In the genomic region with DNA sequence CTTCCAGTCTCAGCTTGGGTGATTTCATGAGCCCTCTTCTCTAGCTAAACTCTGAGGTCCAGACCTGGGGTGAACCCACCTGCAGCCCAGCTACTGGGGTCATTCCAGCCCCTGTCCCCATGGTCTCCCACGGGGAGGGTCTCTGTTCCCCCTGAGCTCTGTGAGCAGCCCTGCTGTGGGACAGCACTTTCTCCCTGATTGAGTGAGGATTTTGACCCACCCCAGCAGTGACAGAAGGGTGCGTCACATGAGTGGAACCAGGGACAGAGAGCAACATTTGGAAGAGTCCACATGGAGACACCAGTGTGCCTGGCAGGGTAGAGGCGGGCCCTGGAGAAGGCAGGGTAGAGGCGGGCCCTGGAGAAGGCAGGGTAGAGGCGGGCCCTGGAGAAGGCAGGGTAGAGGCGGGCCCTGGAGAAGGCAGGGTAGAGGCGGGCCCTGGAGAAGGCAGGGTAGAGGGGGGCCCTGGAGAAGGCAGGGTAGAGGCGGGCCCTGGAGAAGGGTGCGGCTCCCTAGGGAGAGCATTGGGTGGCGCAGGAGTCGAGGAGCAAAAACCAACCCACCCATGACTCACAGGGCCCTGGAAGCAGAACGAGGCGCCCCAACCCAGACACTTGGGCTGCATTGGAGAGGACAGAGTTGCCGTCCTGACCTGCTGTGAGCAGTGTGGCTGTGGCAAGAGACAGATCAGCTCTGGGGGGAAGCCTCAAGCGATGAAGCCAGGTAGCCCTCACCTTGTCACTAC, we compare ENCODE assay signal across 1 cellular context.
TF ChIP-seq lines count a peak whose summit lies in the region.

No MANE protein-coding gene starts in this region.

TF ChIP-seq in K562, 482 proteins besides CTCF, POLR2A, EP300 and RAD21:
- no peak for TF ChIP-seq RBM39 (optimal IDR thresholded peaks at IDR 0.05; ENCODE audit: low read depth, low read length)
- no peak for TF ChIP-seq ILF3 (IDR thresholded peaks at IDR 0.05; ENCODE audit: borderline replicate concordance)
- no peak for TF ChIP-seq ZNF695 (CRISPR knock-in tag; IDR thresholded peaks at IDR 0.05)
- no peak for TF ChIP-seq ZNF764 (CRISPR knock-in tag; IDR thresholded peaks at IDR 0.05; ENCODE audit: low read depth)
- no peak for TF ChIP-seq STAT5A (IDR thresholded peaks at IDR 0.05; ENCODE audit: borderline replicate concordance, low read length)
- TF ChIP-seq, protein P1, sequence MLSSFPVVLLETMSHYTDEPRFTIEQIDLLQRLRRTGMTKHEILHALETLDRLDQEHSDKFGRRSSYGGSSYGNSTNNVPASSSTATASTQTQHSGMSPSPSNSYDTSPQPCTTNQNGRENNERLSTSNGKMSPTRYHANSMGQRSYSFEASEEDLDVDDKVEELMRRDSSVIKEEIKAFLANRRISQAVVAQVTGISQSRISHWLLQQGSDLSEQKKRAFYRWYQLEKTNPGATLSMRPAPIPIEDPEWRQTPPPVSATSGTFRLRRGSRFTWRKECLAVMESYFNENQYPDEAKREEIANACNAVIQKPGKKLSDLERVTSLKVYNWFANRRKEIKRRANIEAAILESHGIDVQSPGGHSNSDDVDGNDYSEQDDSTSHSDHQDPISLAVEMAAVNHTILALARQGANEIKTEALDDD (IDR thresholded peaks at IDR 0.05): no peak
- no peak for TF ChIP-seq ETS1 (conservative IDR thresholded peaks at IDR 0.05; ENCODE audit: control insufficient read depth, low read depth, low read length)
- TF ChIP-seq ZZZ3 (IDR thresholded peaks at IDR 0.05): no peak
- no peak for TF ChIP-seq BRF1 (IDR thresholded peaks at IDR 0.05; ENCODE audit: borderline replicate concordance, extremely low read depth, insufficient read length)
- no peak for TF ChIP-seq RBM14 (IDR thresholded peaks at IDR 0.05; ENCODE audit: borderline replicate concordance, insufficient read depth, low read depth, low read length)
- TF ChIP-seq, protein P2, sequence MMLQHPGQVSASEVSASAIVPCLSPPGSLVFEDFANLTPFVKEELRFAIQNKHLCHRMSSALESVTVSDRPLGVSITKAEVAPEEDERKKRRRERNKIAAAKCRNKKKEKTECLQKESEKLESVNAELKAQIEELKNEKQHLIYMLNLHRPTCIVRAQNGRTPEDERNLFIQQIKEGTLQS (IDR thresholded peaks at IDR 0.05): no peak
- TF ChIP-seq, protein P2 (CRISPR knock-in tag; conservative IDR thresholded peaks at IDR 0.05): no peak
TF ChIP-seq in K562: peak in this region for 0.
